In the genomic region with DNA sequence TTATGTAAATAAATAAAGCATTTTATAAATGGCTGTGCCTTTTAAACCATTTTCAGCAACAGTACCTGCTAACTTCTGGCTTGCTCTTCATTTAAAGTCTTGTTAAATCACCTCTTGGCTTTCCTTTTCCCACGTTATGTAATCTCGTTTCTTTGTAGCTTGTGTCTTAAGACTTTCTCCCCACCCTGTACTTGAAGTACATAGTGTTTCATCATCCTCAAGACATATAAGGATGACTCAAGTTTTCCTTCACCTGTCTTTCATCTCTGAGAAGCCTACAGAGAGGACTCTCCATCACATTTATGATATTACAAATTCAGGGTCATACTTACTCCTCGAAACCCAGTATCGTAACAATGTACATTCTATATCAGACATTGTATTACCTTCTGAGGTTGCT, we compare ENCODE assay signal across 21 cellular contexts. TPM values are rescaled to one million over a fixed set of nuclear protein-coding genes. Genes with fewer than 3 reads are reported as not detected.
"Had no signal": no experiment of that assay in that cellular context is flagged by ENCODE, and none has a peak within 500 bp of the region (broad histone marks: within the 10 kb centered on the region; RNA-seq: fewer than 3 reads in every experiment).

No MANE protein-coding gene starts in this region.

- H3K36me3 ChIP-seq: colonic mucosa, esophagus squamous epithelium, pancreas, right lobe of liver, upper lobe of right lung, vagina had no signal

- H3K27ac Mint-ChIP-seq: naive thymus-derived CD8-positive, alpha-beta T cell; progenitor cell of endocrine pancreas; stimulated activated effector memory CD8-positive, alpha-beta T cell treated with anti-CD3 and anti-CD28 coated beads, Interleukin-12 subunit alpha, Interleukin-12 subunit beta, amount 100 ng/mL, for 72 hours had no signal

- H3K4me3 ChIP-seq: colonic mucosa, dorsolateral prefrontal cortex, esophagus squamous epithelium, mucosa of descending colon, pancreas, right lobe of liver, tibial artery, upper lobe of right lung, vagina had no signal

- DNase-seq: cerebellar nuclear complex; colonic mucosa; dorsolateral prefrontal cortex; effector CD8-positive, alpha-beta T cell; esophagus squamous epithelium; foreskin fibroblast; kidney glomerular epithelial cell; mucosa of descending colon; naive thymus-derived CD8-positive, alpha-beta T cell; pancreas; retina; right lobe of liver; stimulated activated CD4-positive, alpha-beta T cell treated with anti-CD3 and anti-CD28 coated beads, Interleukin-4, amount 100 ng/mL, for 1 hour; stimulated activated CD8-positive, alpha-beta memory T cell treated with anti-CD3 and anti-CD28 coated beads, Interleukin-4, amount 100 ng/mL, for 48 hours; stimulated activated naive CD8-positive, alpha-beta T cell treated with anti-CD3 and anti-CD28 coated beads, Interleukin-15, Interleukin-2, amounts not matched to agents 100 U/mL and 50 U/mL, for 24 hours; tibial artery; upper lobe of right lung had no signal

- H3K27me3 ChIP-seq: colonic mucosa, dorsolateral prefrontal cortex, esophagus squamous epithelium, pancreas, right lobe of liver, tibial artery, upper lobe of right lung, vagina had no signal

- H3K4me1 Mint-ChIP-seq: naive thymus-derived CD8-positive, alpha-beta T cell; stimulated activated effector memory CD8-positive, alpha-beta T cell treated with anti-CD3 and anti-CD28 coated beads, Interleukin-12 subunit alpha, Interleukin-12 subunit beta, amount 100 ng/mL, for 72 hours had no signal

- H3K4me3 Mint-ChIP-seq: naive thymus-derived CD8-positive, alpha-beta T cell; neural crest cell; stimulated activated effector memory CD8-positive, alpha-beta T cell treated with anti-CD3 and anti-CD28 coated beads, Interleukin-12 subunit alpha, Interleukin-12 subunit beta, amount 100 ng/mL, for 72 hours had no signal

- H3K27ac ChIP-seq: colonic mucosa, dorsolateral prefrontal cortex, pancreas, right lobe of liver, tibial artery, upper lobe of right lung, vagina had no signal

- H3K4me1 ChIP-seq: colonic mucosa, pancreas, right lobe of liver, tibial artery, upper lobe of right lung, vagina had no signal

- H3K27me3 Mint-ChIP-seq: progenitor cell of endocrine pancreas had no signal

- H3K9me3 ChIP-seq: colonic mucosa, esophagus squamous epithelium, mucosa of descending colon, pancreas, right lobe of liver, tibial artery, upper lobe of right lung, vagina had no signal

- H3K36me3 Mint-ChIP-seq: naive thymus-derived CD8-positive, alpha-beta T cell; stimulated activated effector memory CD8-positive, alpha-beta T cell treated with anti-CD3 and anti-CD28 coated beads, Interleukin-12 subunit alpha, Interleukin-12 subunit beta, amount 100 ng/mL, for 72 hours had no signal

RNA-seq across cellular contexts. Expression of a gene that starts 33.9 kb away (rescaled TPM):
- total RNA-seq: naive thymus-derived CD8-positive, alpha-beta T cell had no signal
